Comparison of ENCODE assay signal across 8 cellular contexts in genomic region chr1:178684542-178685000, GRCh38. TPM values are rescaled to one million over a fixed set of nuclear protein-coding genes. Genes with fewer than 3 reads are reported as not detected.
DNase-seq lines count a peak whose midpoint lies in the region; ATAC-seq and TF ChIP-seq lines count a peak whose summit lies in the region.

No MANE protein-coding gene starts in this region.

- ATAC-seq in GM18505 (IDR thresholded peaks at IDR 0.05; ENCODE audit: unreplicated experiment) (peak; percentile 68), HG02610 (IDR thresholded peaks at IDR 0.05; ENCODE audit: unreplicated experiment) (peak; percentile 81), HG03457 (IDR thresholded peaks at IDR 0.05; ENCODE audit: unreplicated experiment) (no peak)

- DNase-seq in RKO (ENCODE audit: low spot score) (peak; percentile 91), lung microvascular endothelial cell (ENCODE audit: low read depth in 2 of 2) (peak; percentile 90 to 94), T-helper 2 cell (no peak), NCI-H2029 treated with DMSO at 0.1 percent for 48 hours (lab: John Stamatoyannopoulos, UW) (no peak)
- DNase-seq in stimulated activated naive CD4-positive, alpha-beta T cell (lab: John Stamatoyannopoulos, UW): no peak

- no peak for TF ChIP-seq POLR2A in GM18505 (IDR thresholded peaks at IDR 0.05; ENCODE audit: borderline replicate concordance, extremely low read depth, insufficient read depth, insufficient read length)

RNA-seq across cellular contexts. Expression of gene RALGPS2, which starts 40.5 kb away (rescaled TPM):
- 17.9 and 19.4 TPM in 2 replicates for total RNA-seq in lung microvascular endothelial cell

Comparison
In these comparisons a context has a peak if more than half of its experiments do, and no peak if none do; other contexts are left out.
1. DNase-seq: peak in RKO (single experiment) and lung microvascular endothelial cell (2 of 2); none in T-helper 2 cell (0 of 5), stimulated activated naive CD4-positive, alpha-beta T cell (0 of 6) and NCI-H2029 treated with DMSO at 0.1 percent for 48 hours (single experiment).